ENCODE assay signal across 8 cellular contexts in the genomic region with DNA sequence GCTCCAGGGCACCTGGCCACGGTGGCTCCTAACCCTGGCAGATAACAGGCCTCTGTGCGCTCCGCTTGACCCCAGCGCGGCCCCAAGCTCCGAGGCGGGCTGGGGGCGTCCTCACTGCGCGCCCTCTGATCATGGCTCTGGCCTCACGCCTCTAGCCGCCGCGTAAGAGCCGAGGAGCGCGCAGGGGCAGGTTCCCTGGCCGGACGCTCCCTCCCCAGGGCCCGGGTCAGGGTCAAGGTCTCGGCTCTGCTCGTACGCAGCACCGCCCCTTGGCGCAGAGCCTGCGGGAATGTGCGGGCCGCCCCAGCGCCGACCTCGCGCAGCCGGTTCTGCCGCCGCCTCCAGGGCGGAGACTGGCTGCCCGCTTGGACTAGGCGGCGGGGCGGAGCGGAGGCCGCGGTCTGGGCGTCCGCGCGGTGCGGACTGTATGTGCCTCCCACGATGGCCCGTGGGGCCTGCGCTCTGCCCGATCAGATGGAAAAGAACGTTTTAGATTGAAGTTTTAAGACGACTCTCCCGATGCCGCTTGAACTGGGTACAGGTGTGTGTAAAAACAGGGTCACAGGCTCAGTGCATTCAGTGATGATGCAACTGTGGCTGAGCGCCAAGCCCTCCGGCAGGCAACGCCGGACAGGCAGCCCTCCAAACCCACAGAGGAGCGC. TPM values are rescaled to one million over a fixed set of nuclear protein-coding genes. Genes with fewer than 3 reads are reported as not detected.
DNase-seq lines count a peak whose midpoint lies in the region; ATAC-seq, FAIRE-seq and TF ChIP-seq lines count a peak whose summit lies in the region.

No MANE protein-coding gene starts in this region.

- peaks cover 24% of the 10 kb centered on the region for H3K4me1 Mint-ChIP-seq in activated CD8-positive, alpha-beta T cell treated with anti-CD3 and anti-CD28 coated beads, Interleukin-2, amount 10 ng/mL, durations not matched to agents 7 days and 5 days (ENCODE audit: low read depth)
- peaks cover 20 to 32% (median 27%) of the 10 kb centered on the region in 7 donors for H3K4me1 Mint-ChIP-seq in naive thymus-derived CD4-positive, alpha-beta T cell

- DNase-seq in A673 (ENCODE audit: low spot score) (no peak), GM12891 (ENCODE audit: insufficient read length, low spot score) (peak; percentile 63), HUDEP-2 (lab: John Stamatoyannopoulos, UW; ENCODE audit: unreplicated experiment in 76 of 76) (peak in 53 of 76 experiments; percentile 5 to 65 (median 38)), fibroblast of pulmonary artery (ENCODE audit: low read depth) (peak; percentile 29), NCI-H2081 treated with DMSO at 0.1 percent for 48 hours (lab: John Stamatoyannopoulos, UW) (no peak), NCI-H82 (lab: John Stamatoyannopoulos, UW) (no peak)
- no peak for DNase-seq in activated CD8-positive, alpha-beta T cell treated with anti-CD3 and anti-CD28 coated beads, Interleukin-2, amount 10 ng/mL, durations not matched to agents 7 days and 5 days
- DNase-seq in naive thymus-derived CD4-positive, alpha-beta T cell: peak in 2 of 9 donors; percentile 8 to 43

- no peak overlapping the region for H3K27ac ChIP-seq in A673 (ENCODE audit: low read depth, low read length, poor library complexity, severe bottlenecking)
- no peak overlapping the region for H3K27ac ChIP-seq in naive thymus-derived CD4-positive, alpha-beta T cell (ENCODE audit: low read depth, low read length)

- no peaks in the 10 kb centered on the region for H3K9me3 Mint-ChIP-seq in activated CD8-positive, alpha-beta T cell treated with anti-CD3 and anti-CD28 coated beads, Interleukin-2, amount 10 ng/mL, durations not matched to agents 7 days and 5 days (ENCODE audit: insufficient read depth)
- peaks cover 0 to 1% (median 0%) of the 10 kb centered on the region in 11 donors for H3K9me3 Mint-ChIP-seq in naive thymus-derived CD4-positive, alpha-beta T cell

- CTCF ChIA-PET in A673 (lab: Charles Lee): interaction anchor here (0.6 kb wide), 1 partner anchor 122 kb away, joined by 5 read pairs; no protein-coding TSS in a partner anchor
- CTCF ChIA-PET in activated CD8-positive, alpha-beta T cell treated with anti-CD3 and anti-CD28 coated beads, Interleukin-2, amount 10 ng/mL, durations not matched to agents 7 days and 5 days (lab: Charles Lee): no interaction called here
- CTCF ChIA-PET in naive thymus-derived CD4-positive, alpha-beta T cell (lab: Charles Lee): no interaction called here

- H3K4me3 Mint-ChIP-seq in activated CD8-positive, alpha-beta T cell treated with anti-CD3 and anti-CD28 coated beads, Interleukin-2, amount 10 ng/mL, durations not matched to agents 7 days and 5 days: peak overlapping the region; percentile 65
- H3K4me3 Mint-ChIP-seq in naive thymus-derived CD4-positive, alpha-beta T cell: peak overlapping the region; percentile 55 to 85 (median 80)

- H3K27me3 ChIP-seq in A673 (replicated peaks; ENCODE audit: insufficient read depth, low read depth, low read length, poor library complexity): peaks cover 8% of the 10 kb centered on the region
- peaks cover 9 to 19% of the 10 kb centered on the region in 2 donors for H3K27me3 ChIP-seq in naive thymus-derived CD4-positive, alpha-beta T cell (ENCODE audit: control insufficient read depth in 2 of 2, insufficient read depth in 2 of 2, low read length in 2 of 2)

- H3K27me3 Mint-ChIP-seq in activated CD8-positive, alpha-beta T cell treated with anti-CD3 and anti-CD28 coated beads, Interleukin-2, amount 10 ng/mL, durations not matched to agents 7 days and 5 days (ENCODE audit: low read depth): peaks cover 64% of the 10 kb centered on the region
- H3K27me3 Mint-ChIP-seq in naive thymus-derived CD4-positive, alpha-beta T cell: peaks cover 57 to 82% (median 61%) of the 10 kb centered on the region in 5 donors

- no peak for TF ChIP-seq CTCF in A673 (conservative IDR thresholded peaks at IDR 0.05; ENCODE audit: low read depth, low read length)
- TF ChIP-seq CTCF in fibroblast of pulmonary artery (IDR thresholded peaks at IDR 0.05; ENCODE audit: low read length, missing control alignments): no peak

- no peaks in the 10 kb centered on the region for H3K36me3 ChIP-seq in A673 (ENCODE audit: insufficient read depth, low read length, poor library complexity, severe bottlenecking)
- no peaks in the 10 kb centered on the region for H3K36me3 ChIP-seq in naive thymus-derived CD4-positive, alpha-beta T cell (ENCODE audit: control insufficient read depth in 2 of 3, insufficient read depth in 3 of 3, low read length in 3 of 3)

- H3K9me3 ChIP-seq in A673 (ENCODE audit: low read depth, low read length, poor library complexity, severe bottlenecking): no peaks in the 10 kb centered on the region
- H3K9me3 ChIP-seq in naive thymus-derived CD4-positive, alpha-beta T cell (ENCODE audit: control insufficient read depth in 2 of 3, low read length in 3 of 3): no peaks in the 10 kb centered on the region

- H3K27ac Mint-ChIP-seq in activated CD8-positive, alpha-beta T cell treated with anti-CD3 and anti-CD28 coated beads, Interleukin-2, amount 10 ng/mL, durations not matched to agents 7 days and 5 days: no peak overlapping the region
- H3K27ac Mint-ChIP-seq in naive thymus-derived CD4-positive, alpha-beta T cell: peak overlapping the region in 1 of 9 donors; percentile 9

- peak; percentile 62 for ATAC-seq in activated CD8-positive, alpha-beta T cell treated with anti-CD3 and anti-CD28 coated beads, Interleukin-2, amount 10 ng/mL, durations not matched to agents 7 days and 5 days
- peak; percentile 56 for ATAC-seq in naive thymus-derived CD4-positive, alpha-beta T cell

- BruUV-seq in A673 (replicated peaks; lab: Mats Ljungman, UMichigan): no TSS peak

- FAIRE-seq in GM12891 (lab: Jason Lieb, UNC): no peak

- H3K4me1 ChIP-seq in A673 (ENCODE audit: insufficient read depth, low read length, poor library complexity, severe bottlenecking): no peaks in the 10 kb centered on the region
- H3K4me1 ChIP-seq in naive thymus-derived CD4-positive, alpha-beta T cell (ENCODE audit: control insufficient read depth in 2 of 2, insufficient read depth in 2 of 2, low read length in 2 of 2): peaks cover 0 to 11% of the 10 kb centered on the region in 2 donors

- no peaks in the 10 kb centered on the region for H3K36me3 Mint-ChIP-seq in activated CD8-positive, alpha-beta T cell treated with anti-CD3 and anti-CD28 coated beads, Interleukin-2, amount 10 ng/mL, durations not matched to agents 7 days and 5 days (ENCODE audit: low read depth)
- peaks cover 0 to 4% (median 0%) of the 10 kb centered on the region in 5 donors for H3K36me3 Mint-ChIP-seq in naive thymus-derived CD4-positive, alpha-beta T cell

- no peak for TF ChIP-seq POLR2A in GM12891 (IDR thresholded peaks at IDR 0.05; ENCODE audit: low read depth, low read length)

- H3K4me3 ChIP-seq in A673 (ENCODE audit: low read depth, low read length, poor library complexity, severe bottlenecking) (peak overlapping the region; percentile 36), fibroblast of pulmonary artery (replicated peaks; ENCODE audit: low read depth, low read length) (peak overlapping the region; percentile 53)
- H3K4me3 ChIP-seq in naive thymus-derived CD4-positive, alpha-beta T cell (ENCODE audit: low read length): peak overlapping the region; percentile 18

- POLR2A ChIA-PET in A673 (lab: Charles Lee; ENCODE audit: low non-redundant PET): no interaction called here
- POLR2A ChIA-PET in activated CD8-positive, alpha-beta T cell treated with anti-CD3 and anti-CD28 coated beads, Interleukin-2, amount 10 ng/mL, durations not matched to agents 7 days and 5 days (lab: Charles Lee): interaction anchor here (1.0 kb wide), 1 partner anchor 14 kb away, joined by 3 read pairs; no protein-coding TSS in a partner anchor
- POLR2A ChIA-PET in naive thymus-derived CD4-positive, alpha-beta T cell (lab: Charles Lee): no interaction called here

- intact Hi-C loops in A673 (cut with micrococcal nuclease; ENCODE audit: unreplicated experiment): loop anchor here (10.0 kb wide), 1 partner anchor 167 kb away; the partner anchor contains the start of gene CCDC9B
- intact Hi-C loops in naive thymus-derived CD4-positive, alpha-beta T cell (cut with micrococcal nuclease): no loop called here

TF ChIP-seq in GM12891, 5 proteins besides CTCF, POLR2A, EP300 and RAD21:
- TF ChIP-seq POLR2AphosphoS5 (IDR thresholded peaks at IDR 0.05; ENCODE audit: low read depth, low read length) (no peak), SPI1 (IDR thresholded peaks at IDR 0.05; ENCODE audit: low read depth, low read length) (no peak), PAX5 (IDR thresholded peaks at IDR 0.05; ENCODE audit: insufficient read depth, low read length, severe bottlenecking) (no peak), POU2F2 (IDR thresholded peaks at IDR 0.05; ENCODE audit: low read depth, low read length) (no peak), TAF1 (IDR thresholded peaks at IDR 0.05; ENCODE audit: low read depth, low read length) (no peak)

RNA-seq across cellular contexts. Expression of gene CHST14, which starts 40.8 kb away (rescaled TPM):
- 14.3 and 17.6 TPM in 2 replicates for total RNA-seq in A673 (2021)
- polyA plus RNA-seq in GM12891 (2012; ENCODE audit: low read depth, missing spikeins): 5.3 TPM
- 10 to 100 TPM; 12.1 to 12.6 TPM for total RNA-seq in activated CD8-positive, alpha-beta T cell treated with anti-CD3 and anti-CD28 coated beads, Interleukin-2, amount 10 ng/mL, durations not matched to agents 7 days and 5 days
- 10 to 100 TPM in 3 of 5 experiments, 1 to 10 TPM in 2; 7.3 to 12.5 (median 10.8) TPM for total RNA-seq in naive thymus-derived CD4-positive, alpha-beta T cell
- polyA plus RNA-seq in naive thymus-derived CD4-positive, alpha-beta T cell: 1 to 10 TPM in 1 of 2 donors, under 1 TPM in 1; 0.83 to 1.4 TPM

RNA-seq across cellular contexts. Expression of gene CCDC32, which starts 53.2 kb away (rescaled TPM):
- total RNA-seq in A673 (2021): 10.4 and 11.7 TPM in 2 replicates
- 35.4 TPM for polyA plus RNA-seq in GM12891 (2012; ENCODE audit: low read depth, missing spikeins)
- 10 to 100 TPM; 24.7 to 27.0 TPM for total RNA-seq in activated CD8-positive, alpha-beta T cell treated with anti-CD3 and anti-CD28 coated beads, Interleukin-2, amount 10 ng/mL, durations not matched to agents 7 days and 5 days
- total RNA-seq in naive thymus-derived CD4-positive, alpha-beta T cell: 10 to 100 TPM; 22.4 to 37.3 (median 33.3) TPM
- 10 to 100 TPM; 37.5 to 44.8 TPM for polyA plus RNA-seq in naive thymus-derived CD4-positive, alpha-beta T cell

RNA-seq across cellular contexts. Expression of gene RPUSD2, which starts 57.5 kb away (rescaled TPM):
- total RNA-seq in A673 (2021): 17.0 and 18.1 TPM in 2 replicates
- 10.6 TPM for polyA plus RNA-seq in GM12891 (2012; ENCODE audit: low read depth, missing spikeins)
- 10 to 100 TPM; 14.1 to 15.6 TPM for total RNA-seq in activated CD8-positive, alpha-beta T cell treated with anti-CD3 and anti-CD28 coated beads, Interleukin-2, amount 10 ng/mL, durations not matched to agents 7 days and 5 days
- 10 to 100 TPM; 10.6 to 19.0 (median 15.5) TPM for total RNA-seq in naive thymus-derived CD4-positive, alpha-beta T cell
- 10 to 100 TPM; 19.3 to 25.9 TPM for polyA plus RNA-seq in naive thymus-derived CD4-positive, alpha-beta T cell

Comparison
In these comparisons a context has a peak if more than half of its experiments do, and no peak if none do; other contexts are left out.
1. DNase-seq: peak in GM12891 (single experiment), HUDEP-2 (53 of 76) and fibroblast of pulmonary artery (single experiment); none in A673 (single experiment), activated CD8-positive, alpha-beta T cell treated with anti-CD3 and anti-CD28 coated beads, Interleukin-2, amount 10 ng/mL, durations not matched to agents 7 days and 5 days (single experiment), NCI-H2081 treated with DMSO at 0.1 percent for 48 hours (single experiment) and NCI-H82 (single experiment).
2. Peak in every context shown above with its lines, with median percentiles within 50 percentile points of each other: H3K4me3 ChIP-seq.